26 cellular contexts compared by ENCODE assay signal in the genomic region with DNA sequence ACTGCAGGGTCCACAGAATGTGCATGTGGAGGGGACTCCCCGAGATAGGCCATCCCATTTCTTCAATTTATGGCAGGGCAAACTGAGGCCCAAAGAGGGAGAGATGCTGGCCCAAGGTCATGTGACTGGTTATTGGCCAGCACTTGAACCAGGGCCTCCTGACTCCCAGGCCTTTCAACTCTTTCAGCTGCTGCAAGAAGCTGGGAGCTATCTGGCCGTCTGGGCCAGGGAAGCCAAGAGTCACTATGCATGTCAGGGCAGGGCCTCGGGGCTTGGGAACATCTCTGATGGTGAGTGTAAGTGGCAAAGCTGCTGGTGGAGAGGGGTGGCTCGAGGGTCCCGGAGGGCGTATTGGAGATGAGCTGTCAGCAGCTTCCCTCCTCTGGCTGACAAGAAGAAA. TPM values are rescaled to one million over a fixed set of nuclear protein-coding genes. Genes with fewer than 3 reads are reported as not detected.
DNase-seq lines count a peak whose midpoint lies in the region; ATAC-seq, FAIRE-seq and TF ChIP-seq lines count a peak whose summit lies in the region.
"Had no signal": no experiment of that assay in that cellular context is flagged by ENCODE, and none has a peak within 500 bp of the region (broad histone marks: within the 10 kb centered on the region; RNA-seq: fewer than 3 reads in every experiment).

No MANE protein-coding gene starts in this region.

- H2BK120ac ChIP-seq in IMR-90 (ENCODE audit: low read depth, low read length) = peak overlapping the region; percentile 93

- H2AK9ac ChIP-seq in IMR-90 (replicated peaks; ENCODE audit: low read depth, low read length, poor library complexity) = no peak overlapping the region

- H2BK5ac ChIP-seq in IMR-90 (ENCODE audit: low read depth, low read length, poor library complexity, severe bottlenecking) = no peak overlapping the region

- no peak for TF ChIP-seq EP300 in esophagus muscularis mucosa (IDR thresholded peaks at IDR 0.05)

- H3K4me2 ChIP-seq in IMR-90 (ENCODE audit: low read depth, low read length) (no peak overlapping the region), endothelial cell of umbilical vein (ENCODE audit: insufficient read depth, low read length) (peak overlapping the region; percentile 21)

- peak overlapping the region; percentile 83 for H2BK20ac ChIP-seq in IMR-90 (ENCODE audit: low read depth, low read length)

- H3K4ac ChIP-seq in IMR-90 (ENCODE audit: low read depth, low read length) = peak overlapping the region; percentile 94

- no TSS peak for BruUV-seq in IMR-90 (replicated peaks; lab: Mats Ljungman, UMichigan)
- BruUV-seq in endothelial cell of umbilical vein (replicated peaks; lab: Mats Ljungman, UMichigan) = no TSS peak

- no peak for TF ChIP-seq RAD21 in IMR-90 (IDR thresholded peaks at IDR 0.05; ENCODE audit: low read length)

- no peak overlapping the region; the same call in 1 of the 2 replicates for H4K5ac ChIP-seq in IMR-90 (ENCODE audit: low read depth, low read length)

- H2BK15ac ChIP-seq in IMR-90 (ENCODE audit: low read depth, low read length) = peak overlapping the region; percentile 95; the same call in 2 of the 3 replicates

- H3K79me1 ChIP-seq in IMR-90 (ENCODE audit: low read depth in 1 of 2, low read length in 2 of 2) = peaks cover 0 to 25% of the 10 kb centered on the region in 2 experiments; a peak in 2 of 4 replicates

- no peak for ATAC-seq in IMR-90 (ENCODE audit: low read depth)
- no peak for ATAC-seq in lower lobe of right lung
- no peak for ATAC-seq in GM21825 (IDR thresholded peaks at IDR 0.05; ENCODE audit: unreplicated experiment)
- ATAC-seq: activated CD8-positive, alpha-beta memory T cell treated with anti-CD3 and anti-CD28 coated beads, Interleukin-2, amount 10 ng/mL, durations not matched to agents 7 days and 5 days; HepG2 had no signal

- no peaks in the 10 kb centered on the region for H3K27me3 Mint-ChIP-seq in activated naive CD4-positive, alpha-beta T cell treated with anti-CD3 and anti-CD28 coated beads, Interleukin-2, amount 50 U/mL, for 24 hours
- H3K27me3 Mint-ChIP-seq: central memory CD8-positive, alpha-beta T cell had no signal

- peaks cover 40% of the 10 kb centered on the region for H3K4me1 ChIP-seq in IMR-90 (ENCODE audit: control insufficient read depth, insufficient read depth, low read length)
- H3K4me1 ChIP-seq in endothelial cell of umbilical vein (ENCODE audit: control insufficient read depth, extremely low read depth, insufficient read depth, low read length) = peaks cover 52% of the 10 kb centered on the region
- peaks cover 41 to 42% of the 10 kb centered on the region in 2 experiments for H3K4me1 ChIP-seq in neutrophil (ENCODE audit: control insufficient read depth in 1 of 2, insufficient read depth in 1 of 2, low read depth in 1 of 2, low read length in 1 of 2)
- H3K4me1 ChIP-seq in esophagus muscularis mucosa = peaks cover 31 to 47% (median 40%) of the 10 kb centered on the region in 4 donors
- peaks cover 52% of the 10 kb centered on the region for H3K4me1 ChIP-seq in lower lobe of right lung
- H3K4me1 ChIP-seq: prostate gland had no signal

- no peak overlapping the region for H3K56ac ChIP-seq in IMR-90 (ENCODE audit: extremely low read depth, insufficient read depth, low read length)

- peak overlapping the region; percentile 48; the same call in 1 of the 2 replicates for H3K23ac ChIP-seq in IMR-90 (ENCODE audit: low read depth, low read length)

- no peak for FAIRE-seq in endothelial cell of umbilical vein (lab: Jason Lieb, UNC)
- FAIRE-seq: HepG2 had no signal

- intact Hi-C loops in IMR-90 (cut with micrococcal nuclease) = no loop called here
- intact Hi-C loops in endothelial cell of umbilical vein (cut with micrococcal nuclease) = loop anchor here (2.0 kb wide), 1 partner anchor 27 kb away; no protein-coding TSS in a partner anchor
- intact Hi-C loops in esophagus muscularis mucosa (cut with DNase I) = no loop called here
- intact Hi-C loops in lower lobe of right lung (cut with DNase I) = no loop called here

- peak overlapping the region in 1 of 2 experiments; percentile 91; a peak in 2 of 4 replicates for H4K8ac ChIP-seq in IMR-90 (ENCODE audit: low read depth in 2 of 2, low read length in 2 of 2)

- WGBS in IMR-90 (ENCODE audit: extremely low coverage in 2 of 2, insufficient read length in 1 of 2), 2 experiments = 80% methylated on average over 1 of the region's 6 CpGs; no CpG with 5 or more reads in 1 of the 2 experiments
- WGBS in esophagus muscularis mucosa = 75% methylated on average over 6 of the region's 6 CpGs

- in situ Hi-C loops in IMR-90 (cut with MboI; ENCODE audit: low sequenced_read_pairs) = no loop called here

- no peaks in the 10 kb centered on the region for H3K79me2 ChIP-seq in endothelial cell of umbilical vein (ENCODE audit: control insufficient read depth, insufficient read depth, low read length)

- H3K4me3 Mint-ChIP-seq in activated naive CD4-positive, alpha-beta T cell treated with anti-CD3 and anti-CD28 coated beads, Interleukin-2, amount 50 U/mL, for 24 hours = no peak overlapping the region
- H3K4me3 Mint-ChIP-seq: activated CD8-positive, alpha-beta memory T cell treated with anti-CD3 and anti-CD28 coated beads, Interleukin-2, amount 10 ng/mL, durations not matched to agents 7 days and 5 days; activated naive CD4-positive, alpha-beta T cell treated with anti-CD3 and anti-CD28 coated beads for 36 hours; neural crest cell had no signal

- H3K4me1 Mint-ChIP-seq in activated naive CD4-positive, alpha-beta T cell treated with anti-CD3 and anti-CD28 coated beads, Interleukin-2, amount 50 U/mL, for 24 hours = peaks cover 34% of the 10 kb centered on the region

- no peaks in the 10 kb centered on the region for H3K36me3 Mint-ChIP-seq in activated naive CD4-positive, alpha-beta T cell treated with anti-CD3 and anti-CD28 coated beads, Interleukin-2, amount 50 U/mL, for 24 hours
- H3K36me3 Mint-ChIP-seq: activated CD8-positive, alpha-beta memory T cell treated with anti-CD3 and anti-CD28 coated beads, Interleukin-2, amount 10 ng/mL, durations not matched to agents 7 days and 5 days had no signal

- TF ChIP-seq POLR2A in IMR-90 (IDR thresholded peaks at IDR 0.05; ENCODE audit: low read depth, low read length) (no peak), endothelial cell of umbilical vein (IDR thresholded peaks at IDR 0.05; ENCODE audit: low read depth, low read length) (no peak), esophagus muscularis mucosa (IDR thresholded peaks at IDR 0.05; ENCODE audit: low read depth) (no peak)

- no peak overlapping the region for H3K9ac ChIP-seq in IMR-90 (ENCODE audit: low read depth, low read length)
- H3K9ac ChIP-seq in endothelial cell of umbilical vein (replicated peaks; ENCODE audit: extremely low read depth, insufficient read depth, low read length) = peak overlapping the region; percentile 64

- H3K27ac ChIP-seq in IMR-90 (ENCODE audit: insufficient read depth, low read length) = no peak overlapping the region
- H3K27ac ChIP-seq in endothelial cell of umbilical vein (ENCODE audit: insufficient read depth, low read depth, low read length) = peak overlapping the region; percentile 98
- H3K27ac ChIP-seq in neutrophil = peak overlapping the region; percentile 99
- H3K27ac ChIP-seq in esophagus muscularis mucosa (replicated peaks in 1 of 4) = peak overlapping the region in 2 of 4 donors; percentile 19 to 54
- H3K27ac ChIP-seq in lower lobe of right lung = no peak overlapping the region
- H3K27ac ChIP-seq: dorsolateral prefrontal cortex, prostate gland, SK-N-MC, upper lobe of left lung, WERI-Rb-1 had no signal

- H3K9me1 ChIP-seq in IMR-90 (ENCODE audit: insufficient read depth, low read length) (peaks cover 51% of the 10 kb centered on the region), endothelial cell of umbilical vein (replicated peaks; ENCODE audit: control insufficient read depth, extremely low read depth, insufficient read depth, low read length) (no peaks in the 10 kb centered on the region)

- TF ChIP-seq CTCF in IMR-90 (conservative IDR thresholded peaks at IDR 0.05; ENCODE audit: low read depth, low read length) (no peak), endothelial cell of umbilical vein (IDR thresholded peaks at IDR 0.05; ENCODE audit: extremely low read depth in 1 of 2, insufficient read depth in 1 of 2, low read depth in 1 of 2, low read length in 2 of 2) (no peak), neutrophil (IDR thresholded peaks at IDR 0.05) (no peak), esophagus muscularis mucosa (IDR thresholded peaks at IDR 0.05) (no peak), lower lobe of right lung (IDR thresholded peaks at IDR 0.05) (no peak)

- CTCF ChIA-PET in IMR-90 (lab: Yijun Ruan, JAX) = interaction anchor here (0.6 kb wide), 1 partner anchor 141 kb away, joined by 5 read pairs; no protein-coding TSS in a partner anchor
- CTCF ChIA-PET in endothelial cell of umbilical vein (lab: Charles Lee) = interaction anchor here (7.4 to 7.8 kb wide), 2 partner anchors 11 to 15 kb away, joined by 74 to 87 read pairs; a partner anchor contains a TSS

- peak overlapping the region; percentile 92 for H3K14ac ChIP-seq in IMR-90 (replicated peaks; ENCODE audit: low read depth, low read length)

- peak overlapping the region; percentile 77; the same call in 1 of the 2 replicates for H3K18ac ChIP-seq in IMR-90 (ENCODE audit: low read depth, low read length)

- DNase-seq in activated naive CD4-positive, alpha-beta T cell (lab: John Stamatoyannopoulos, UW) = no peak
- no peak for DNase-seq in IMR-90
- no peak for DNase-seq in endothelial cell of umbilical vein (ENCODE audit: low read depth, low spot score)
- no peak for DNase-seq in esophagus muscularis mucosa (ENCODE audit: extremely low spot score)
- no peak for DNase-seq in lower lobe of right lung
- DNase-seq: activated CD4-positive, alpha-beta T cell treated with anti-CD3 and anti-CD28 coated beads, Interleukin-2, amount 50 U/mL, for 1 hour; activated CD8-positive, alpha-beta memory T cell treated with anti-CD3 and anti-CD28 coated beads, Interleukin-2, amount 10 ng/mL, durations not matched to agents 7 days and 5 days; activated naive CD4-positive, alpha-beta T cell treated with anti-CD3 and anti-CD28 coated beads for 36 hours; activated T-cell treated with anti-CD3 and anti-CD28 coated beads, Interleukin-2, amount 50 U/mL, for 72 hours; DMS53; dorsolateral prefrontal cortex; GF-D8; NCI-H1048; NCI-H187; NCI-H524 treated with DMSO at 0.1 percent for 48 hours; stimulated activated CD8-positive, alpha-beta memory T cell treated with anti-CD3 and anti-CD28 coated beads, Interleukin-4, amount 100 ng/mL, for 48 hours; upper lobe of left lung; WERI-Rb-1 had no signal

- H3K36me3 ChIP-seq in IMR-90 (ENCODE audit: control insufficient read depth, insufficient read depth, low read length) (no peaks in the 10 kb centered on the region), endothelial cell of umbilical vein (ENCODE audit: control insufficient read depth in 2 of 2, extremely low read depth in 1 of 2, insufficient read depth in 2 of 2, low read length in 2 of 2) (no peaks in the 10 kb centered on the region), neutrophil (no peaks in the 10 kb centered on the region), esophagus muscularis mucosa (no peaks in the 10 kb centered on the region), lower lobe of right lung (no peaks in the 10 kb centered on the region)
- H3K36me3 ChIP-seq: prostate gland, upper lobe of left lung, WERI-Rb-1 had no signal

- H3K4me3 ChIP-seq in IMR-90 (ENCODE audit: insufficient read depth, low read depth, low read length) (no peak overlapping the region), endothelial cell of umbilical vein (replicated peaks in 1 of 3; ENCODE audit: insufficient read depth in 1 of 3, low read depth in 1 of 3, low read length in 3 of 3) (no peak overlapping the region), neutrophil (ENCODE audit: low read depth in 1 of 2, low read length in 1 of 2) (no peak overlapping the region), esophagus muscularis mucosa (no peak overlapping the region), lower lobe of right lung (no peak overlapping the region)
- H3K4me3 ChIP-seq: dorsolateral prefrontal cortex, prostate gland, SK-N-MC, upper lobe of left lung had no signal

- H3K9me3 ChIP-seq in IMR-90 (ENCODE audit: control insufficient read depth, insufficient read depth, low read length) = no peaks in the 10 kb centered on the region
- H3K9me3 ChIP-seq in endothelial cell of umbilical vein (replicated peaks; ENCODE audit: control insufficient read depth, insufficient read depth, low read length) = no peaks in the 10 kb centered on the region
- no peaks in the 10 kb centered on the region for H3K9me3 ChIP-seq in neutrophil
- no peaks in the 10 kb centered on the region for H3K9me3 ChIP-seq in esophagus muscularis mucosa
- H3K9me3 ChIP-seq in lower lobe of right lung = no peaks in the 10 kb centered on the region
- H3K9me3 ChIP-seq: prostate gland, upper lobe of left lung had no signal

- H3K27me3 ChIP-seq in IMR-90 (ENCODE audit: control insufficient read depth, insufficient read depth, low read length) (no peaks in the 10 kb centered on the region), endothelial cell of umbilical vein (ENCODE audit: control insufficient read depth in 2 of 2, insufficient read depth in 2 of 2, low read length in 2 of 2) (no peaks in the 10 kb centered on the region), neutrophil (no peaks in the 10 kb centered on the region), esophagus muscularis mucosa (peaks cover 0 to 16% (median 0%) of the 10 kb centered on the region in 4 donors), lower lobe of right lung (ENCODE audit: low read depth) (no peaks in the 10 kb centered on the region)
- H3K27me3 ChIP-seq: upper lobe of left lung had no signal

- peak overlapping the region; percentile 77 for H2AK5ac ChIP-seq in IMR-90 (ENCODE audit: low read depth, low read length)

- peak overlapping the region; percentile 8 for H3K27ac Mint-ChIP-seq in activated naive CD4-positive, alpha-beta T cell treated with anti-CD3 and anti-CD28 coated beads, Interleukin-2, amount 50 U/mL, for 24 hours
- H3K27ac Mint-ChIP-seq: activated CD8-positive, alpha-beta memory T cell treated with anti-CD3 and anti-CD28 coated beads, Interleukin-2, amount 10 ng/mL, durations not matched to agents 7 days and 5 days; activated naive CD4-positive, alpha-beta T cell treated with anti-CD3 and anti-CD28 coated beads for 36 hours; activated T-cell treated with anti-CD3 and anti-CD28 coated beads, Interleukin-2, amount 50 U/mL, for 72 hours had no signal

- dilution Hi-C loops in IMR-90 (cut with HindIII; ENCODE audit: low sequenced_read_pairs, unreplicated experiment) (no loop called here), endothelial cell of umbilical vein (cut with MboI; ENCODE audit: extremely low pct_ligation_motif_present, low sequenced_read_pairs) (no loop called here)

- H4K91ac ChIP-seq in IMR-90 (ENCODE audit: insufficient read depth, low read depth, low read length) = peak overlapping the region; percentile 95

- no peaks in the 10 kb centered on the region for H3K9me3 Mint-ChIP-seq in activated naive CD4-positive, alpha-beta T cell treated with anti-CD3 and anti-CD28 coated beads, Interleukin-2, amount 50 U/mL, for 24 hours
- H3K9me3 Mint-ChIP-seq: activated naive CD4-positive, alpha-beta T cell treated with anti-CD3 and anti-CD28 coated beads for 36 hours; activated T-cell treated with anti-CD3 and anti-CD28 coated beads, Interleukin-2, amount 50 U/mL, for 72 hours; central memory CD8-positive, alpha-beta T cell; neural crest cell had no signal

- no peaks in the 10 kb centered on the region for H4K20me1 ChIP-seq in IMR-90 (ENCODE audit: insufficient read depth, low read length)
- no peaks in the 10 kb centered on the region for H4K20me1 ChIP-seq in endothelial cell of umbilical vein (replicated peaks; ENCODE audit: control insufficient read depth, extremely low read depth, insufficient read depth, low read length)

- H2AFZ ChIP-seq in IMR-90 (replicated peaks; ENCODE audit: low read length, poor library complexity) = peak overlapping the region; percentile 53
- H2AFZ ChIP-seq in endothelial cell of umbilical vein (ENCODE audit: low read depth, low read length) = no peak overlapping the region

- POLR2A ChIA-PET in IMR-90 (lab: Charles Lee; ENCODE audit: unreplicated experiment) = no interaction called here
- POLR2A ChIA-PET in endothelial cell of umbilical vein (lab: Charles Lee) = interaction anchor here (0.5 to 1.9 kb wide), 4 partner anchors 10 to 130 kb away, joined by 3 to 9 read pairs (median 6); a partner anchor contains a TSS

RNA-seq across cellular contexts. Expression of a gene that starts 9.5 kb away (rescaled TPM):
- total RNA-seq in IMR-90 (2012; rRNA removed) (23.8 and 26.7 TPM in 2 replicates), endothelial cell of umbilical vein (264 and 268 TPM in 2 replicates), esophagus muscularis mucosa (100 to 1,000 TPM in 2 of 4 donors, 10 to 100 TPM in 2; 62.0 to 151 (median 109) TPM), lower lobe of right lung (39.5 TPM)
- polyA plus RNA-seq in IMR-90 (2012; rRNA removed) (79.3 and 81.8 TPM in 2 replicates), endothelial cell of umbilical vein (208 and 209 TPM in 2 replicates)
- 49.1 and 65.1 TPM in 2 replicates for polyA plus RNA-seq in IMR-90 (2012; cell fraction: cytosol; rRNA removed)
- 57.1 and 111 TPM in 2 replicates for polyA plus RNA-seq in IMR-90 (2012; cell fraction: nucleus; rRNA removed; ENCODE audit: low replicate concordance)
- polyA plus RNA-seq in endothelial cell of umbilical vein (2011; cell fraction: cytosol; rRNA removed) = 182 and 200 TPM in 2 replicates
- 302 and 337 TPM in 2 replicates for polyA plus RNA-seq in endothelial cell of umbilical vein (2011; cell fraction: nucleus; rRNA removed)
- 319 and 426 TPM in 2 replicates for polyA plus RNA-seq in endothelial cell of umbilical vein (2012)
- polyA minus RNA-seq in endothelial cell of umbilical vein = 357 and 369 TPM in 2 replicates
- polyA minus RNA-seq in endothelial cell of umbilical vein (2011; cell fraction: cytosol; rRNA and poly(A)+ RNA removed) = not detected
- 150 and 213 TPM in 2 replicates for polyA minus RNA-seq in endothelial cell of umbilical vein (2011; cell fraction: nucleus; rRNA and poly(A)+ RNA removed)

Comparison
In these comparisons a context has a peak if more than half of its experiments do, and no peak if none do; other contexts are left out.
1. H3K27ac ChIP-seq: peak in endothelial cell of umbilical vein (single experiment) and neutrophil (single experiment); none in IMR-90 (single experiment) and lower lobe of right lung (single experiment).